9 cellular contexts compared by ENCODE assay signal in the genomic region with DNA sequence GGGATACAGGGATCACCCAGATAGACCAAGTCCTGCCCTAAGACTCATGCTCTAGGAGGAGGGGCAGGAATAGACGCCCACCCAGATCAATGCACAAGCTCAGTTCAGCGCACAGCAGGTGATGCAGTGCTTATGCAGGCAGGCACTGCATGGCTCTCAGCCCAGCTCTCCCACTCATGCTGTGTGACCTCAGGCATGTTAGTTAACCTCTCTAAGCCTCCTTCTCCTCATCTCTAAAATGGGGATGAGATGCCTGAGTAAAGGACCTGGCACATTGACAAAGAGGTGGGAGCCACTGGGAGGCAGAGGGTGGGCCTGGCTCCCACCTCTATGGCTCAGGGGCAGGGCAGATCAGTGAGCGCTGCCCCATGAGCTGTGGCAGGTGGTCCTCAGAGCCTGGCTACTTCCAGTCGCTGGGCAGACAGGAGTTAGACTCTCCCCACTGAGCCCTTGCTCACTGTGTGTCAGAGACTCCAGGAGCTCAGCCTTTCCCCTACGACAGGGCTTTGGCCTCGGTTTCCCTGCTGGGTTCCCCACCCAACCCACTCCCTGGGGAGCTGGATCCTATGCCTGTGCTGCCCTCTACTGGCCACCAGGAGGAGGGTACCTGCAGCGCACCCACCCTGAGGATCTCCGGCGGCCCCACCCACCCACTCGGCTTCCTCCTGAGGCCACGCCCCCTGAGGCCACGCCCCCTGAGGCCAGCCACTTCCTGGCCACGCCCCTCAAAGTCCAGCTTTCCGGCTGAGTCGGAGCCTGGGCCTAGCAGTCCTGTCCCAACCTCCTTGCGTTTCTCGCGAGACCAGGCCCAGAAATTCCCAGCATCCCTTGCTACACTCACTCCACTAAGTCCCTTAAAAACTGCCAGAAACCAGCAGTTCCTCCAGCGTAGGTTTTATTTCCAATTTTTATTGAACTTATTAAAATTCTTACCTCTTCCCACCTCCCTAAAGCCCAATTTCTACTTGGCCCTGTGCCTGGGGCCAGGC.
DNase-seq lines count a peak whose midpoint lies in the region; ATAC-seq and TF ChIP-seq lines count a peak whose summit lies in the region.
"Had no signal": no experiment of that assay in that cellular context is flagged by ENCODE, and none has a peak within 500 bp of the region (broad histone marks: within the 10 kb centered on the region; RNA-seq: fewer than 3 reads in every experiment).

No MANE protein-coding gene starts in this region.

- TF ChIP-seq CTCF in PC-9 (conservative IDR thresholded peaks at IDR 0.05) = peak; percentile 86

- DNase-seq in C1 segment of cervical spinal cord (lab: John Stamatoyannopoulos, UW) (peak in 11 of 14 donors; percentile 3 to 64 (median 26)), HAP-1 (ENCODE audit: low spot score in 2 of 2) (peak; percentile 69 to 93), PC-9 (peak; percentile 56 to 84), foreskin melanocyte (peak; percentile 69), pons (ENCODE audit: low spot score) (peak; percentile 18)
- DNase-seq in activated T-cell treated with anti-CD3 and anti-CD28 coated beads, Interleukin-2, amount 50 U/mL, for 24 hours = peak; percentile 48
- DNase-seq: naive B cell had no signal

- no peaks in the 10 kb centered on the region for H3F3A ChIP-seq in PC-9 (ENCODE audit: insufficient read depth, low read depth)

- in situ Hi-C loops in HAP-1 (cut with MboI; ENCODE audit: low sequenced_read_pairs) = loop anchor here (25.0 kb wide), 1 partner anchor 230 kb away; no protein-coding TSS in a partner anchor

- no peak overlapping the region for H3K27ac ChIP-seq in PC-9

- peaks cover 3% of the 10 kb centered on the region for H3K4me1 Mint-ChIP-seq in activated T-cell treated with anti-CD3 and anti-CD28 coated beads, Interleukin-2, amount 50 U/mL, for 24 hours (ENCODE audit: low read depth)

- H3K9me3 ChIP-seq in HAP-1 (peaks cover 3% of the 10 kb centered on the region; the same call in 1 of the 2 replicates), PC-9 (ENCODE audit: insufficient read depth, low read depth) (0 out of 2 replicates have a peak, but pooled peaks cover 8% of the 10 kb centered on the region)

- H3K4me1 ChIP-seq in HAP-1 (no peaks in the 10 kb centered on the region), PC-9 (replicated peaks; ENCODE audit: insufficient read depth) (no peaks in the 10 kb centered on the region)

- peaks cover 18% of the 10 kb centered on the region for H3K9me3 Mint-ChIP-seq in activated T-cell treated with anti-CD3 and anti-CD28 coated beads, Interleukin-2, amount 50 U/mL, for 24 hours

- H3K9me2 ChIP-seq in PC-9 (ENCODE audit: insufficient read depth) = no peaks in the 10 kb centered on the region

- no peak overlapping the region for H3K4me3 Mint-ChIP-seq in activated T-cell treated with anti-CD3 and anti-CD28 coated beads, Interleukin-2, amount 50 U/mL, for 24 hours

- no peaks in the 10 kb centered on the region for H3K36me3 Mint-ChIP-seq in activated T-cell treated with anti-CD3 and anti-CD28 coated beads, Interleukin-2, amount 50 U/mL, for 24 hours (ENCODE audit: low read depth)

- no peak overlapping the region for H3K27ac Mint-ChIP-seq in activated T-cell treated with anti-CD3 and anti-CD28 coated beads, Interleukin-2, amount 50 U/mL, for 24 hours

- no peak overlapping the region for H2AFZ ChIP-seq in PC-9

- no peak for ATAC-seq in HG02798 (IDR thresholded peaks at IDR 0.05; ENCODE audit: poor library complexity, unreplicated experiment)
- ATAC-seq in GM21737 (IDR thresholded peaks at IDR 0.05; ENCODE audit: unreplicated experiment) = no peak

- H3K4me3 ChIP-seq in HAP-1 = no peak overlapping the region
- no peak overlapping the region for H3K4me3 ChIP-seq in PC-9

- H3K27me3 Mint-ChIP-seq in activated T-cell treated with anti-CD3 and anti-CD28 coated beads, Interleukin-2, amount 50 U/mL, for 24 hours = peaks cover 3% of the 10 kb centered on the region

- no TSS peak for BruUV-seq in PC-9 (replicated peaks; lab: Mats Ljungman, UMichigan)

- H3K36me3 ChIP-seq in HAP-1 (replicated peaks) = no peaks in the 10 kb centered on the region
- no peaks in the 10 kb centered on the region for H3K36me3 ChIP-seq in PC-9 (ENCODE audit: low read depth)

- peaks cover 2% of the 10 kb centered on the region; the same call in 1 of the 2 replicates for H3K27me3 ChIP-seq in HAP-1 (ENCODE audit: low read depth)
- peaks cover 33% of the 10 kb centered on the region for H3K27me3 ChIP-seq in PC-9 (ENCODE audit: insufficient read depth, low read depth)

- POLR2A ChIA-PET in PC-9 (lab: Charles Lee; ENCODE audit: unreplicated experiment) = no interaction called here

- no peak overlapping the region for H3K4me2 ChIP-seq in PC-9

- H4K20me1 ChIP-seq in PC-9 (ENCODE audit: insufficient read depth) = no peaks in the 10 kb centered on the region

- intact Hi-C loops in PC-9 (cut with micrococcal nuclease; ENCODE audit: unreplicated experiment) = loop anchor here (2.0 kb wide), 1 partner anchor 229 kb away; no protein-coding TSS in a partner anchor

- CTCF ChIA-PET in PC-9 (lab: Charles Lee) = interaction anchor here (0.6 to 0.7 kb wide), 4 partner anchors 87 to 200 kb away, joined by 3 to 13 read pairs (median 7); no protein-coding TSS in a partner anchor

- H3K79me2 ChIP-seq in PC-9 (ENCODE audit: low read depth) = no peaks in the 10 kb centered on the region

Comparison
In these comparisons a context has a peak if more than half of its experiments do, and no peak if none do; other contexts are left out.
1. DNase-seq: peak in every context shown above with its lines; median percentile 81 in HAP-1; 70 in PC-9; 69 in foreskin melanocyte; 48 in activated T-cell treated with anti-CD3 and anti-CD28 coated beads, Interleukin-2, amount 50 U/mL, for 24 hours; 26 in C1 segment of cervical spinal cord; 18 in pons.